1 cellular context compared by ENCODE assay signal in the genomic region with DNA sequence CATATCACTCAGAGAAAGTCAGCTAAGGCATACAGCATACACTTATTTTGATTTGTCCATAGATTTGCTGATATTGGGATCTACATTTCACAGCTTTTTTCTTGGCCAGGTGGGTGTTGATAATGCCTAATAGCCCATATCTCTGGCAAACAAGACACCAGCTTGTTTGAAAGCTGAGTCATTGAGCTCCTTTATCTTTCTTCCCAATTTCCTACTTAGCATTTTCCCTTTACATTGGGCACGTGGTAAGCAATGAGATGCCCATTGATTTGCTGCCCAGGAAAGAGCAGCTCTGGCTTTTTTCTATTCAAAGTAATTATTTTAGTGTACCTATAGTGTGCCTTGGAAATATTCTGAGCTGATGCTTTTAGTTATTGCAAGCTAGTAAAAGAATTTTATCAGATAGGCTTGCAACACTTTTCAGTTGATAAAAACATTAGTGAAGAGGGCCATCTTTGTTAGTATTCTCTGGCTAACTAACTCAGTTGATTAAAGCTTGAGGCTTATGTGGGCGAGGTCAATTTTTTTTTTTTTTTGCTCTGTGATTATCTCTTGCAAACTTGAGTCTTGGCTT.
TF ChIP-seq lines count a peak whose summit lies in the region.

No MANE protein-coding gene starts in this region.

TF ChIP-seq in K562, 482 proteins besides CTCF, POLR2A, EP300 and RAD21 (continued from another document and continues in another):
- TF ChIP-seq, protein P1, sequence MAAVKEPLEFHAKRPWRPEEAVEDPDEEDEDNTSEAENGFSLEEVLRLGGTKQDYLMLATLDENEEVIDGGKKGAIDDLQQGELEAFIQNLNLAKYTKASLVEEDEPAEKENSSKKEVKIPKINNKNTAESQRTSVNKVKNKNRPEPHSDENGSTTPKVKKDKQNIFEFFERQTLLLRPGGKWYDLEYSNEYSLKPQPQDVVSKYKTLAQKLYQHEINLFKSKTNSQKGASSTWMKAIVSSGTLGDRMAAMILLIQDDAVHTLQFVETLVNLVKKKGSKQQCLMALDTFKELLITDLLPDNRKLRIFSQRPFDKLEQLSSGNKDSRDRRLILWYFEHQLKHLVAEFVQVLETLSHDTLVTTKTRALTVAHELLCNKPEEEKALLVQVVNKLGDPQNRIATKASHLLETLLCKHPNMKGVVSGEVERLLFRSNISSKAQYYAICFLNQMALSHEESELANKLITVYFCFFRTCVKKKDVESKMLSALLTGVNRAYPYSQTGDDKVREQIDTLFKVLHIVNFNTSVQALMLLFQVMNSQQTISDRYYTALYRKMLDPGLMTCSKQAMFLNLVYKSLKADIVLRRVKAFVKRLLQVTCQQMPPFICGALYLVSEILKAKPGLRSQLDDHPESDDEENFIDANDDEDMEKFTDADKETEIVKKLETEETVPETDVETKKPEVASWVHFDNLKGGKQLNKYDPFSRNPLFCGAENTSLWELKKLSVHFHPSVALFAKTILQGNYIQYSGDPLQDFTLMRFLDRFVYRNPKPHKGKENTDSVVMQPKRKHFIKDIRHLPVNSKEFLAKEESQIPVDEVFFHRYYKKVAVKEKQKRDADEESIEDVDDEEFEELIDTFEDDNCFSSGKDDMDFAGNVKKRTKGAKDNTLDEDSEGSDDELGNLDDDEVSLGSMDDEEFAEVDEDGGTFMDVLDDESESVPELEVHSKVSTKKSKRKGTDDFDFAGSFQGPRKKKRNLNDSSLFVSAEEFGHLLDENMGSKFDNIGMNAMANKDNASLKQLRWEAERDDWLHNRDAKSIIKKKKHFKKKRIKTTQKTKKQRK (IDR thresholded peaks at IDR 0.05; ENCODE audit: borderline replicate concordance, low read depth, low read length), result no peak
- TF ChIP-seq, protein P2, sequence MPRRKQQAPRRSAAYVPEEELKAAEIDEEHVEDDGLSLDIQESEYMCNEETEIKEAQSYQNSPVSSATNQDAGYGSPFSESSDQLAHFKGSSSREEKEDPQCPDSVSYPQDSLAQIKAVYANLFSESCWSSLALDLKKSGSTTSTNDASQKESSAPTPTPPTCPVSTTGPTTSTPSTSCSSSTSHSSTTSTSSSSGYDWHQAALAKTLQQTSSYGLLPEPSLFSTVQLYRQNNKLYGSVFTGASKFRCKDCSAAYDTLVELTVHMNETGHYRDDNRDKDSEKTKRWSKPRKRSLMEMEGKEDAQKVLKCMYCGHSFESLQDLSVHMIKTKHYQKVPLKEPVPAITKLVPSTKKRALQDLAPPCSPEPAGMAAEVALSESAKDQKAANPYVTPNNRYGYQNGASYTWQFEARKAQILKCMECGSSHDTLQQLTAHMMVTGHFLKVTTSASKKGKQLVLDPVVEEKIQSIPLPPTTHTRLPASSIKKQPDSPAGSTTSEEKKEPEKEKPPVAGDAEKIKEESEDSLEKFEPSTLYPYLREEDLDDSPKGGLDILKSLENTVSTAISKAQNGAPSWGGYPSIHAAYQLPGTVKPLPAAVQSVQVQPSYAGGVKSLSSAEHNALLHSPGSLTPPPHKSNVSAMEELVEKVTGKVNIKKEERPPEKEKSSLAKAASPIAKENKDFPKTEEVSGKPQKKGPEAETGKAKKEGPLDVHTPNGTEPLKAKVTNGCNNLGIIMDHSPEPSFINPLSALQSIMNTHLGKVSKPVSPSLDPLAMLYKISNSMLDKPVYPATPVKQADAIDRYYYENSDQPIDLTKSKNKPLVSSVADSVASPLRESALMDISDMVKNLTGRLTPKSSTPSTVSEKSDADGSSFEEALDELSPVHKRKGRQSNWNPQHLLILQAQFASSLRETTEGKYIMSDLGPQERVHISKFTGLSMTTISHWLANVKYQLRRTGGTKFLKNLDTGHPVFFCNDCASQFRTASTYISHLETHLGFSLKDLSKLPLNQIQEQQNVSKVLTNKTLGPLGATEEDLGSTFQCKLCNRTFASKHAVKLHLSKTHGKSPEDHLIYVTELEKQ (CRISPR knock-in tag; IDR thresholded peaks at IDR 0.05), result no peak
- TF ChIP-seq, protein P3, sequence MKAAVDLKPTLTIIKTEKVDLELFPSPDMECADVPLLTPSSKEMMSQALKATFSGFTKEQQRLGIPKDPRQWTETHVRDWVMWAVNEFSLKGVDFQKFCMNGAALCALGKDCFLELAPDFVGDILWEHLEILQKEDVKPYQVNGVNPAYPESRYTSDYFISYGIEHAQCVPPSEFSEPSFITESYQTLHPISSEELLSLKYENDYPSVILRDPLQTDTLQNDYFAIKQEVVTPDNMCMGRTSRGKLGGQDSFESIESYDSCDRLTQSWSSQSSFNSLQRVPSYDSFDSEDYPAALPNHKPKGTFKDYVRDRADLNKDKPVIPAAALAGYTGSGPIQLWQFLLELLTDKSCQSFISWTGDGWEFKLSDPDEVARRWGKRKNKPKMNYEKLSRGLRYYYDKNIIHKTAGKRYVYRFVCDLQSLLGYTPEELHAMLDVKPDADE (conservative IDR thresholded peaks at IDR 0.05; ENCODE audit: control insufficient read depth, low read depth, low read length), result no peak
- TF ChIP-seq RBM25 (IDR thresholded peaks at IDR 0.05; ENCODE audit: low read depth, low read length, severe bottlenecking) (no peak), ZNF282 (CRISPR knock-in tag; IDR thresholded peaks at IDR 0.05) (no peak), HNRNPH1 (optimal IDR thresholded peaks at IDR 0.05; ENCODE audit: low read depth, low read length) (no peak), SIX5 (IDR thresholded peaks at IDR 0.05; ENCODE audit: borderline replicate concordance in 1 of 2, insufficient read depth in 1 of 2, low read depth in 1 of 2, low read length in 2 of 2) (no peak), NFYB (IDR thresholded peaks at IDR 0.05; ENCODE audit: extremely low read depth, insufficient read length) (no peak), IRF2 (CRISPR knock-in tag; IDR thresholded peaks at IDR 0.05) (no peak), ZNF311 (CRISPR knock-in tag; IDR thresholded peaks at IDR 0.05) (peak; percentile 49), GTF2A2 (tag; IDR thresholded peaks at IDR 0.05) (no peak), NFRKB (IDR thresholded peaks at IDR 0.05; ENCODE audit: low read depth) (no peak), NR2C2 (CRISPR knock-in tag; IDR thresholded peaks at IDR 0.05) (no peak), NR2C2 (tag; IDR thresholded peaks at IDR 0.05) (no peak), ZNF507 (tag; conservative IDR thresholded peaks at IDR 0.05) (no peak), ZNF41 (CRISPR knock-in tag; conservative IDR thresholded peaks at IDR 0.05) (peak; percentile 45; the same call in 1 of the 2 replicates), BRCA1 (IDR thresholded peaks at IDR 0.05) (no peak), BRCA1 (CRISPR knock-in tag; IDR thresholded peaks at IDR 0.05) (no peak)
- TF ChIP-seq, protein P4, sequence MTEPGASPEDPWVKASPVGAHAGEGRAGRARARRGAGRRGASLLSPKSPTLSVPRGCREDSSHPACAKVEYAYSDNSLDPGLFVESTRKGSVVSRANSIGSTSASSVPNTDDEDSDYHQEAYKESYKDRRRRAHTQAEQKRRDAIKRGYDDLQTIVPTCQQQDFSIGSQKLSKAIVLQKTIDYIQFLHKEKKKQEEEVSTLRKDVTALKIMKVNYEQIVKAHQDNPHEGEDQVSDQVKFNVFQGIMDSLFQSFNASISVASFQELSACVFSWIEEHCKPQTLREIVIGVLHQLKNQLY (CRISPR knock-in tag; conservative IDR thresholded peaks at IDR 0.05), result no peak
- TF ChIP-seq, protein P5, sequence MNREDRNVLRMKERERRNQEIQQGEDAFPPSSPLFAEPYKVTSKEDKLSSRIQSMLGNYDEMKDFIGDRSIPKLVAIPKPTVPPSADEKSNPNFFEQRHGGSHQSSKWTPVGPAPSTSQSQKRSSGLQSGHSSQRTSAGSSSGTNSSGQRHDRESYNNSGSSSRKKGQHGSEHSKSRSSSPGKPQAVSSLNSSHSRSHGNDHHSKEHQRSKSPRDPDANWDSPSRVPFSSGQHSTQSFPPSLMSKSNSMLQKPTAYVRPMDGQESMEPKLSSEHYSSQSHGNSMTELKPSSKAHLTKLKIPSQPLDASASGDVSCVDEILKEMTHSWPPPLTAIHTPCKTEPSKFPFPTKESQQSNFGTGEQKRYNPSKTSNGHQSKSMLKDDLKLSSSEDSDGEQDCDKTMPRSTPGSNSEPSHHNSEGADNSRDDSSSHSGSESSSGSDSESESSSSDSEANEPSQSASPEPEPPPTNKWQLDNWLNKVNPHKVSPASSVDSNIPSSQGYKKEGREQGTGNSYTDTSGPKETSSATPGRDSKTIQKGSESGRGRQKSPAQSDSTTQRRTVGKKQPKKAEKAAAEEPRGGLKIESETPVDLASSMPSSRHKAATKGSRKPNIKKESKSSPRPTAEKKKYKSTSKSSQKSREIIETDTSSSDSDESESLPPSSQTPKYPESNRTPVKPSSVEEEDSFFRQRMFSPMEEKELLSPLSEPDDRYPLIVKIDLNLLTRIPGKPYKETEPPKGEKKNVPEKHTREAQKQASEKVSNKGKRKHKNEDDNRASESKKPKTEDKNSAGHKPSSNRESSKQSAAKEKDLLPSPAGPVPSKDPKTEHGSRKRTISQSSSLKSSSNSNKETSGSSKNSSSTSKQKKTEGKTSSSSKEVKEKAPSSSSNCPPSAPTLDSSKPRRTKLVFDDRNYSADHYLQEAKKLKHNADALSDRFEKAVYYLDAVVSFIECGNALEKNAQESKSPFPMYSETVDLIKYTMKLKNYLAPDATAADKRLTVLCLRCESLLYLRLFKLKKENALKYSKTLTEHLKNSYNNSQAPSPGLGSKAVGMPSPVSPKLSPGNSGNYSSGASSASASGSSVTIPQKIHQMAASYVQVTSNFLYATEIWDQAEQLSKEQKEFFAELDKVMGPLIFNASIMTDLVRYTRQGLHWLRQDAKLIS (CRISPR knock-in tag; IDR thresholded peaks at IDR 0.05), result no peak
- TF ChIP-seq, protein P6, sequence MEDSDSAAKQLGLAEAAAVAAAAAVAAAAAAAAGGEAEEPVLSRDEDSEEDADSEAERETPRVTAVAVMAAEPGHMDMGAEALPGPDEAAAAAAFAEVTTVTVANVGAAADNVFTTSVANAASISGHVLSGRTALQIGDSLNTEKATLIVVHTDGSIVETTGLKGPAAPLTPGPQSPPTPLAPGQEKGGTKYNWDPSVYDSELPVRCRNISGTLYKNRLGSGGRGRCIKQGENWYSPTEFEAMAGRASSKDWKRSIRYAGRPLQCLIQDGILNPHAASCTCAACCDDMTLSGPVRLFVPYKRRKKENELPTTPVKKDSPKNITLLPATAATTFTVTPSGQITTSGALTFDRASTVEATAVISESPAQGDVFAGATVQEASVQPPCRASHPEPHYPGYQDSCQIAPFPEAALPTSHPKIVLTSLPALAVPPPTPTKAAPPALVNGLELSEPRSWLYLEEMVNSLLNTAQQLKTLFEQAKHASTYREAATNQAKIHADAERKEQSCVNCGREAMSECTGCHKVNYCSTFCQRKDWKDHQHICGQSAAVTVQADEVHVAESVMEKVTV (CRISPR knock-in tag; IDR thresholded peaks at IDR 0.05), result no peak
- TF ChIP-seq, protein P7, sequence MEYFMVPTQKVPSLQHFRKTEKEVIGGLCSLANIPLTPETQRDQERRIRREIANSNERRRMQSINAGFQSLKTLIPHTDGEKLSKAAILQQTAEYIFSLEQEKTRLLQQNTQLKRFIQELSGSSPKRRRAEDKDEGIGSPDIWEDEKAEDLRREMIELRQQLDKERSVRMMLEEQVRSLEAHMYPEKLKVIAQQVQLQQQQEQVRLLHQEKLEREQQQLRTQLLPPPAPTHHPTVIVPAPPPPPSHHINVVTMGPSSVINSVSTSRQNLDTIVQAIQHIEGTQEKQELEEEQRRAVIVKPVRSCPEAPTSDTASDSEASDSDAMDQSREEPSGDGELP (CRISPR knock-in tag; IDR thresholded peaks at IDR 0.05; ENCODE audit: borderline replicate concordance), result no peak; the same call in 1 of the 2 replicates
- TF ChIP-seq, protein P8, sequence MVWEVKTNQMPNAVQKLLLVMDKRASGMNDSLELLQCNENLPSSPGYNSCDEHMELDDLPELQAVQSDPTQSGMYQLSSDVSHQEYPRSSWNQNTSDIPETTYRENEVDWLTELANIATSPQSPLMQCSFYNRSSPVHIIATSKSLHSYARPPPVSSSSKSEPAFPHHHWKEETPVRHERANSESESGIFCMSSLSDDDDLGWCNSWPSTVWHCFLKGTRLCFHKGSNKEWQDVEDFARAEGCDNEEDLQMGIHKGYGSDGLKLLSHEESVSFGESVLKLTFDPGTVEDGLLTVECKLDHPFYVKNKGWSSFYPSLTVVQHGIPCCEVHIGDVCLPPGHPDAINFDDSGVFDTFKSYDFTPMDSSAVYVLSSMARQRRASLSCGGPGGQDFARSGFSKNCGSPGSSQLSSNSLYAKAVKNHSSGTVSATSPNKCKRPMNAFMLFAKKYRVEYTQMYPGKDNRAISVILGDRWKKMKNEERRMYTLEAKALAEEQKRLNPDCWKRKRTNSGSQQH (CRISPR knock-in tag; IDR thresholded peaks at IDR 0.05), result peak; percentile 56; the same call in 1 of the 2 replicates
- TF ChIP-seq, protein P9, sequence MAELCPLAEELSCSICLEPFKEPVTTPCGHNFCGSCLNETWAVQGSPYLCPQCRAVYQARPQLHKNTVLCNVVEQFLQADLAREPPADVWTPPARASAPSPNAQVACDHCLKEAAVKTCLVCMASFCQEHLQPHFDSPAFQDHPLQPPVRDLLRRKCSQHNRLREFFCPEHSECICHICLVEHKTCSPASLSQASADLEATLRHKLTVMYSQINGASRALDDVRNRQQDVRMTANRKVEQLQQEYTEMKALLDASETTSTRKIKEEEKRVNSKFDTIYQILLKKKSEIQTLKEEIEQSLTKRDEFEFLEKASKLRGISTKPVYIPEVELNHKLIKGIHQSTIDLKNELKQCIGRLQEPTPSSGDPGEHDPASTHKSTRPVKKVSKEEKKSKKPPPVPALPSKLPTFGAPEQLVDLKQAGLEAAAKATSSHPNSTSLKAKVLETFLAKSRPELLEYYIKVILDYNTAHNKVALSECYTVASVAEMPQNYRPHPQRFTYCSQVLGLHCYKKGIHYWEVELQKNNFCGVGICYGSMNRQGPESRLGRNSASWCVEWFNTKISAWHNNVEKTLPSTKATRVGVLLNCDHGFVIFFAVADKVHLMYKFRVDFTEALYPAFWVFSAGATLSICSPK (IDR thresholded peaks at IDR 0.05; ENCODE audit: borderline replicate concordance), result no peak
- TF ChIP-seq, protein P10, sequence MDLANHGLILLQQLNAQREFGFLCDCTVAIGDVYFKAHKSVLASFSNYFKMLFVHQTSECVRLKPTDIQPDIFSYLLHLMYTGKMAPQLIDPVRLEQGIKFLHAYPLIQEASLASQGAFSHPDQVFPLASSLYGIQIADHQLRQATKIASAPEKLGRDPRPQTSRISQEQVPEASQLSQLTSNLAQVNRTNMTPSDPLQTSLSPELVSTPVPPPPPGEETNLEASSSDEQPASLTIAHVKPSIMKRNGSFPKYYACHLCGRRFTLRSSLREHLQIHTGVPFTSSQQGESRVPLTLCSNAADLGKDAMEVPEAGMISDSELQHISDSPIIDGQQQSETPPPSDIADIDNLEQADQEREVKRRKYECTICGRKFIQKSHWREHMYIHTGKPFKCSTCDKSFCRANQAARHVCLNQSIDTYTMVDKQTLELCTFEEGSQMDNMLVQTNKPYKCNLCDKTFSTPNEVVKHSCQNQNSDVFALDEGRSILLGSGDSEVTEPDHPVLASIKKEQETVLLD (IDR thresholded peaks at IDR 0.05), result peak; percentile 87; the same call in 1 of the 2 replicates
